Comparison of ENCODE assay signal across 12 cellular contexts in the genomic region with DNA sequence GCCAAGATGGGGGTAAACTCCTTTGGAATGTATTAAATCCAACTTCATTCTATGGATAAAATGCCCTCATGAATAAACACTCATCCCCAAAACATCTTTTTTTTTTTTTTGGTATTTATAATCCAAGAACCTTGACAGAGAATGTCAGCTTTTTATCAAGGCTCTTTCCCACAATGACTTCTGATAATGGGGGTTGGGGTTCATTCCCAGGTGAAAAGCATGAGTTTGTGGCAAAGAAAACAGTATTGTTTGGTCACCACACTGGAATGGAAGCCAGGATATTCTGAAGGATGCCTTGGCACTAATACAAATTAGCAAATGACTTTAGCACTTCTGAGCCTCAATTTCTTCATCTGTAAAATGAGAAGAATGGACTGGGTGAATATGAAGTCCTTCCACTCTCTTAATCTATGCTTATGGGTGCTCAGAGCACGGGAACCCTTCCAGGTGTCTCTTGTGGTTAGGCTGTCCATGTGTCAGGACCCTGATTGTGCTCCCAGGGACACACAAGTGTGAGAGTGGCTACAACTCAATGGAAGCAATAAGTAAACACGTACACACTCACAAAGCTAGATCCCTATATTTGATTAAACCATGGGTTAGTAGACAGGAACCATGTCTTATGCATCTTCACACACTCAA. TPM values are rescaled to one million over a fixed set of nuclear protein-coding genes. Genes with fewer than 3 reads are reported as not detected.
DNase-seq lines count a peak whose midpoint lies in the region; ATAC-seq and TF ChIP-seq lines count a peak whose summit lies in the region.
"Had no signal": no experiment of that assay in that cellular context is flagged by ENCODE, and none has a peak within 500 bp of the region (broad histone marks: within the 10 kb centered on the region; RNA-seq: fewer than 3 reads in every experiment).

No MANE protein-coding gene starts in this region.

- H3K27ac ChIP-seq in esophagus squamous epithelium: peak overlapping the region in 3 of 4 donors; percentile 27 to 72 (median 70)
- H3K27ac ChIP-seq: A549, SJSA1, testis had no signal

- intact Hi-C loops in activated CD4-positive, alpha-beta T cell treated with anti-CD3 and anti-CD28 coated beads, Interleukin-2, amount 10 ng/mL, durations not matched to agents 24 days and 14 days (cut with micrococcal nuclease): no loop called here
- intact Hi-C loops in esophagus squamous epithelium (cut with DNase I): no loop called here

- TF ChIP-seq POLR2A in esophagus squamous epithelium (IDR thresholded peaks at IDR 0.05): no peak

- 85 to 100% methylated on average over 2 of the region's 2 CpGs for WGBS in esophagus squamous epithelium, 2 donors

- peaks cover 57% of the 10 kb centered on the region for H3K4me1 Mint-ChIP-seq in activated CD4-positive, alpha-beta T cell treated with anti-CD3 and anti-CD28 coated beads, Interleukin-2, amount 10 ng/mL, durations not matched to agents 24 days and 14 days
- H3K4me1 Mint-ChIP-seq in T-helper 17 cell: peaks cover 61% of the 10 kb centered on the region
- peaks cover 87% of the 10 kb centered on the region for H3K4me1 Mint-ChIP-seq in stimulated activated effector memory CD8-positive, alpha-beta T cell treated with anti-CD3 and anti-CD28 coated beads, Interleukin-12 subunit alpha, Interleukin-12 subunit beta, amount 100 ng/mL, for 72 hours

- H3K9me3 ChIP-seq in T-helper 17 cell (ENCODE audit: control insufficient read depth, low read length, poor library complexity, severe bottlenecking): no peaks in the 10 kb centered on the region
- H3K9me3 ChIP-seq in esophagus squamous epithelium: no peaks in the 10 kb centered on the region
- H3K9me3 ChIP-seq: A549, SJSA1, testis had no signal

- H3K4me1 ChIP-seq in esophagus squamous epithelium: peaks cover 0 to 15% (median 4%) of the 10 kb centered on the region in 3 donors
- H3K4me1 ChIP-seq: A549, testis had no signal

- H3K36me3 Mint-ChIP-seq in activated CD4-positive, alpha-beta T cell treated with anti-CD3 and anti-CD28 coated beads, Interleukin-2, amount 10 ng/mL, durations not matched to agents 24 days and 14 days (ENCODE audit: low read depth): peaks cover 55% of the 10 kb centered on the region
- no peaks in the 10 kb centered on the region for H3K36me3 Mint-ChIP-seq in T-helper 17 cell (ENCODE audit: low read depth)
- peaks cover 99% of the 10 kb centered on the region for H3K36me3 Mint-ChIP-seq in stimulated activated effector memory CD8-positive, alpha-beta T cell treated with anti-CD3 and anti-CD28 coated beads, Interleukin-12 subunit alpha, Interleukin-12 subunit beta, amount 100 ng/mL, for 72 hours

- no peaks in the 10 kb centered on the region for H3K36me3 ChIP-seq in esophagus squamous epithelium
- H3K36me3 ChIP-seq: SJSA1 had no signal

- peak overlapping the region; percentile 81 for H3K4me3 Mint-ChIP-seq in activated CD4-positive, alpha-beta T cell treated with anti-CD3 and anti-CD28 coated beads, Interleukin-2, amount 10 ng/mL, durations not matched to agents 24 days and 14 days
- peak overlapping the region; percentile 87 for H3K4me3 Mint-ChIP-seq in T-helper 17 cell
- peak overlapping the region; percentile 72 for H3K4me3 Mint-ChIP-seq in stimulated activated effector memory CD8-positive, alpha-beta T cell treated with anti-CD3 and anti-CD28 coated beads, Interleukin-12 subunit alpha, Interleukin-12 subunit beta, amount 100 ng/mL, for 72 hours
- H3K4me3 Mint-ChIP-seq: nephron had no signal

- ATAC-seq in T-helper 17 cell: no peak
- no peak for ATAC-seq in stimulated activated effector memory CD8-positive, alpha-beta T cell treated with anti-CD3 and anti-CD28 coated beads, Interleukin-12 subunit alpha, Interleukin-12 subunit beta, amount 100 ng/mL, for 72 hours
- no peak for ATAC-seq in GM18870 (IDR thresholded peaks at IDR 0.05; ENCODE audit: unreplicated experiment)
- ATAC-seq in HG02571 (IDR thresholded peaks at IDR 0.05; ENCODE audit: unreplicated experiment): no peak
- ATAC-seq: A549 had no signal

- DNase-seq in activated CD4-positive, alpha-beta T cell treated with anti-CD3 and anti-CD28 coated beads, Interleukin-2, amount 10 ng/mL, durations not matched to agents 24 days and 14 days: peak; percentile 53
- DNase-seq in activated CD4-positive, alpha-beta T cell treated with anti-CD3 and anti-CD28 coated beads, Interleukin-2, amount 50 U/mL, for 48 hours: no peak
- no peak for DNase-seq in T-helper 17 cell
- no peak for DNase-seq in esophagus squamous epithelium (lab: John Stamatoyannopoulos, UW)
- DNase-seq in stimulated activated effector memory CD8-positive, alpha-beta T cell treated with anti-CD3 and anti-CD28 coated beads, Interleukin-12 subunit alpha, Interleukin-12 subunit beta, amount 100 ng/mL, for 72 hours (ENCODE audit: low spot score in 2 of 2): no peak
- no peak for DNase-seq in superior temporal gyrus (ENCODE audit: extremely low spot score)

- no peak overlapping the region for H3K4me3 ChIP-seq in esophagus squamous epithelium
- H3K4me3 ChIP-seq: A549, SJSA1, testis had no signal

- peaks cover 4% of the 10 kb centered on the region for H3K9me3 Mint-ChIP-seq in activated CD4-positive, alpha-beta T cell treated with anti-CD3 and anti-CD28 coated beads, Interleukin-2, amount 10 ng/mL, durations not matched to agents 24 days and 14 days
- H3K9me3 Mint-ChIP-seq in stimulated activated effector memory CD8-positive, alpha-beta T cell treated with anti-CD3 and anti-CD28 coated beads, Interleukin-12 subunit alpha, Interleukin-12 subunit beta, amount 100 ng/mL, for 72 hours: peaks cover 2% of the 10 kb centered on the region
- H3K9me3 Mint-ChIP-seq: nephron had no signal

- no peak for TF ChIP-seq CTCF in esophagus squamous epithelium (IDR thresholded peaks at IDR 0.05)

- no peaks in the 10 kb centered on the region for H3K27me3 Mint-ChIP-seq in activated CD4-positive, alpha-beta T cell treated with anti-CD3 and anti-CD28 coated beads, Interleukin-2, amount 10 ng/mL, durations not matched to agents 24 days and 14 days
- no peaks in the 10 kb centered on the region for H3K27me3 Mint-ChIP-seq in T-helper 17 cell

- no peaks in the 10 kb centered on the region for H3K27me3 ChIP-seq in esophagus squamous epithelium
- H3K27me3 ChIP-seq: SJSA1, testis had no signal

- H3K27ac Mint-ChIP-seq in activated CD4-positive, alpha-beta T cell treated with anti-CD3 and anti-CD28 coated beads, Interleukin-2, amount 10 ng/mL, durations not matched to agents 24 days and 14 days: peak overlapping the region; percentile 97
- peak overlapping the region; percentile 97 for H3K27ac Mint-ChIP-seq in T-helper 17 cell
- H3K27ac Mint-ChIP-seq in stimulated activated effector memory CD8-positive, alpha-beta T cell treated with anti-CD3 and anti-CD28 coated beads, Interleukin-12 subunit alpha, Interleukin-12 subunit beta, amount 100 ng/mL, for 72 hours: peak overlapping the region; percentile 90

RNA-seq across cellular contexts. Expression of a gene that starts 21.4 kb away (rescaled TPM):
- total RNA-seq in activated CD4-positive, alpha-beta T cell treated with anti-CD3 and anti-CD28 coated beads, Interleukin-2, amount 10 ng/mL, durations not matched to agents 24 days and 14 days: 98.8 and 100 TPM in 2 replicates
- total RNA-seq in T-helper 17 cell (10 to 100 TPM; 27.1 to 31.4 TPM), esophagus squamous epithelium (10 to 100 TPM in 3 of 4 donors, 1 to 10 TPM in 1; 8.7 to 16.2 (median 11.7) TPM)

RNA-seq across cellular contexts. Expression of a gene that starts 50.7 kb away (rescaled TPM):
- 9.7 and 10.3 TPM in 2 replicates for total RNA-seq in activated CD4-positive, alpha-beta T cell treated with anti-CD3 and anti-CD28 coated beads, Interleukin-2, amount 10 ng/mL, durations not matched to agents 24 days and 14 days
- total RNA-seq in T-helper 17 cell (1 to 10 TPM; 6.1 to 9.0 TPM), esophagus squamous epithelium (10 to 100 TPM in 2 of 4 donors, 1 to 10 TPM in 2; 2.6 to 13.5 (median 9.9) TPM)

RNA-seq across cellular contexts. Expression of a gene that starts 50.8 kb away (rescaled TPM):
- total RNA-seq in activated CD4-positive, alpha-beta T cell treated with anti-CD3 and anti-CD28 coated beads, Interleukin-2, amount 10 ng/mL, durations not matched to agents 24 days and 14 days: 13.3 and 18.6 TPM in 2 replicates
- total RNA-seq in T-helper 17 cell: 10 to 100 TPM; 23.2 to 24.5 TPM
- total RNA-seq in esophagus squamous epithelium: 10 to 100 TPM in 3 of 4 donors, 1 to 10 TPM in 1; 5.9 to 16.5 (median 13.0) TPM
